In genomic region chrX:26651755-26652154, GRCh38 we compare ENCODE assay signal across 19 cellular contexts.
DNase-seq lines count a peak whose midpoint lies in the region; ATAC-seq, FAIRE-seq and TF ChIP-seq lines count a peak whose summit lies in the region.
"Had no signal": no experiment of that assay in that cellular context is flagged by ENCODE, and none has a peak within 500 bp of the region (broad histone marks: within the 10 kb centered on the region; RNA-seq: fewer than 3 reads in every experiment).

No MANE protein-coding gene starts in this region.

- H3K27ac Mint-ChIP-seq in GM23338: no peak overlapping the region
- H3K27ac Mint-ChIP-seq: activated naive CD8-positive, alpha-beta T cell; stimulated activated naive CD8-positive, alpha-beta T cell treated with anti-CD3 and anti-CD28 coated beads, Interleukin-15, amount 100 ng/mL, for 72 hours had no signal

- POLR2A ChIA-PET in Panc1 (lab: Charles Lee) (no interaction called here), HEK293T (lab: Yijun Ruan, JAX) (no interaction called here)

- FAIRE-seq in GM19239 (lab: Jason Lieb, UNC): no peak
- FAIRE-seq: G401.6 had no signal

- intact Hi-C loops in Panc1 (cut with micrococcal nuclease; ENCODE audit: unreplicated experiment): no loop called here

- H3K36me3 Mint-ChIP-seq in GM23338 (ENCODE audit: low read depth): peaks cover 36% of the 10 kb centered on the region; the same call in 2 of the 3 replicates
- H3K36me3 Mint-ChIP-seq: activated naive CD8-positive, alpha-beta T cell had no signal

- no peaks in the 10 kb centered on the region for H3K27me3 Mint-ChIP-seq in GM23338 (ENCODE audit: insufficient read depth, low read depth, poor library complexity)
- H3K27me3 Mint-ChIP-seq: activated naive CD8-positive, alpha-beta T cell; central memory CD8-positive, alpha-beta T cell; stimulated activated naive CD8-positive, alpha-beta T cell treated with anti-CD3 and anti-CD28 coated beads, Interleukin-15, amount 100 ng/mL, for 72 hours had no signal

- TF ChIP-seq CTCF in C4-2B (conservative IDR thresholded peaks at IDR 0.05): peak; percentile 68
- peak; percentile 37 to 46 for TF ChIP-seq CTCF in GM23338 (conservative IDR thresholded peaks at IDR 0.05; ENCODE audit: low read depth in 2 of 2)
- peak; percentile 37; the same call in 1 of the 2 replicates for TF ChIP-seq CTCF in Panc1 (IDR thresholded peaks at IDR 0.05)
- no peak for TF ChIP-seq CTCF in epithelial cell of esophagus (IDR thresholded peaks at IDR 0.05; ENCODE audit: insufficient read depth, low read depth, low read length, missing control alignments)

- no peaks in the 10 kb centered on the region for H3F3A ChIP-seq in GM23338 (replicated peaks; ENCODE audit: low read depth)

- H3K4me3 Mint-ChIP-seq in GM23338: no peak overlapping the region
- H3K4me3 Mint-ChIP-seq: activated naive CD8-positive, alpha-beta T cell; central memory CD8-positive, alpha-beta T cell; stimulated activated naive CD8-positive, alpha-beta T cell treated with anti-CD3 and anti-CD28 coated beads, Interleukin-15, amount 100 ng/mL, for 72 hours had no signal

- H3K9me3 ChIP-seq in Panc1 (ENCODE audit: control insufficient read depth, insufficient read depth, low read depth, low read length): no peaks in the 10 kb centered on the region
- H3K9me3 ChIP-seq: neutrophil had no signal

- H3K4me2 ChIP-seq in GM23338: no peak overlapping the region

- peaks cover 56% of the 10 kb centered on the region for H3K9me3 Mint-ChIP-seq in GM23338
- H3K9me3 Mint-ChIP-seq: stimulated activated naive CD8-positive, alpha-beta T cell treated with anti-CD3 and anti-CD28 coated beads, Interleukin-15, amount 100 ng/mL, for 72 hours had no signal

- H3K27ac ChIP-seq in C4-2B (no peak overlapping the region), GM23338 (ENCODE audit: low read depth) (no peak overlapping the region), Panc1 (ENCODE audit: low read length) (no peak overlapping the region)
- H3K27ac ChIP-seq: neutrophil, skin epidermis had no signal

- H3K9me2 ChIP-seq in GM23338 (ENCODE audit: insufficient read depth): no peaks in the 10 kb centered on the region

- no peaks in the 10 kb centered on the region for H3K27me3 ChIP-seq in GM23338 (ENCODE audit: insufficient read depth)
- H3K27me3 ChIP-seq in Panc1 (ENCODE audit: control insufficient read depth, insufficient read depth, low read length): no peaks in the 10 kb centered on the region
- H3K27me3 ChIP-seq: neutrophil had no signal

- in situ Hi-C loops in Panc1 (cut with HindIII; ENCODE audit: low pct_unique_long_range_greater_than_20kb, low sequenced_read_pairs): no loop called here

- H3K4me1 ChIP-seq in GM23338 (ENCODE audit: insufficient read depth): no peaks in the 10 kb centered on the region; the same call in 1 of the 2 replicates
- H3K4me1 ChIP-seq in Panc1 (ENCODE audit: control insufficient read depth, insufficient read depth, low read length): no peaks in the 10 kb centered on the region

- CTCF ChIA-PET in Panc1 (lab: Charles Lee): interaction anchor here (0.7 kb wide), 2 partner anchors 533 to 697 kb away, joined by 3 to 5 read pairs; no protein-coding TSS in a partner anchor
- CTCF ChIA-PET in HEK293T (lab: Yijun Ruan, JAX): interaction anchor here (0.6 to 1.4 kb wide), 7 partner anchors 10 to 1259 kb away, joined by 3 to 6 read pairs (median 3); no protein-coding TSS in a partner anchor

- H2AFZ ChIP-seq in GM23338: no peak overlapping the region

- H3K36me3 ChIP-seq in GM23338 (ENCODE audit: insufficient read depth) (no peaks in the 10 kb centered on the region), Panc1 (ENCODE audit: control insufficient read depth, insufficient read depth, low read length) (no peaks in the 10 kb centered on the region)
- H3K36me3 ChIP-seq: neutrophil had no signal

- no peaks in the 10 kb centered on the region for H3K4me1 Mint-ChIP-seq in GM23338
- H3K4me1 Mint-ChIP-seq: central memory CD8-positive, alpha-beta T cell; stimulated activated naive CD8-positive, alpha-beta T cell treated with anti-CD3 and anti-CD28 coated beads, Interleukin-15, amount 100 ng/mL, for 72 hours had no signal

- H3K4me3 ChIP-seq in GM23338 (no peak overlapping the region), Panc1 (ENCODE audit: low read depth in 2 of 2, low read length in 2 of 2) (no peak overlapping the region), epithelial cell of esophagus (ENCODE audit: low read length) (no peak overlapping the region)
- H3K4me3 ChIP-seq: lung, skin epidermis had no signal

- no peak for ATAC-seq in GM23338
- ATAC-seq in Panc1: no peak
- ATAC-seq: esophagus mucosa; stimulated activated naive CD8-positive, alpha-beta T cell treated with anti-CD3 and anti-CD28 coated beads, Interleukin-15, amount 100 ng/mL, for 72 hours had no signal

- H4K20me1 ChIP-seq in GM23338 (replicated peaks; ENCODE audit: insufficient read depth): no peaks in the 10 kb centered on the region

- no peaks in the 10 kb centered on the region for H3K79me2 ChIP-seq in GM23338 (replicated peaks; ENCODE audit: insufficient read depth)

- DNase-seq in GM23338 (ENCODE audit: low spot score): no peak
- DNase-seq in Panc1 (ENCODE audit: low read depth, low spot score): no peak
- DNase-seq in epithelial cell of esophagus (ENCODE audit: low read depth): peak; percentile 2
- no peak for DNase-seq in GM19239 (ENCODE audit: insufficient read length, low spot score)
- no peak for DNase-seq in HEK293T (ENCODE audit: extremely low spot score)
- DNase-seq in NCI-H1048 (lab: John Stamatoyannopoulos, UW): no peak
- no peak for DNase-seq in NCI-H526 treated with DMSO at 0.1 percent for 48 hours (lab: John Stamatoyannopoulos, UW)
- DNase-seq: C1 segment of cervical spinal cord; NCI-H1694; NCI-H774; stimulated activated naive CD8-positive, alpha-beta T cell treated with anti-CD3 and anti-CD28 coated beads, Interleukin-15, amount 100 ng/mL, for 72 hours had no signal

- no TSS peak for BruUV-seq in Panc1 (replicated peaks; lab: Mats Ljungman, UMichigan)

TF ChIP-seq in GM23338, 12 proteins besides CTCF, POLR2A, EP300 and RAD21 (continues in another document):
- no peak for TF ChIP-seq REST (IDR thresholded peaks at IDR 0.05; ENCODE audit: unreplicated experiment)
- no peak for TF ChIP-seq STAT1 (IDR thresholded peaks at IDR 0.05; ENCODE audit: unreplicated experiment)
- no peak for TF ChIP-seq NANOG (IDR thresholded peaks at IDR 0.05; ENCODE audit: borderline replicate concordance)
- no peak for TF ChIP-seq CREB1 (CRISPR knock-in tag; IDR thresholded peaks at IDR 0.05; ENCODE audit: low read depth)
- TF ChIP-seq ZNF114 (CRISPR knock-in tag; IDR thresholded peaks at IDR 0.05): no peak

TF ChIP-seq in HEK293T, 16 proteins besides CTCF, POLR2A, EP300 and RAD21:
- TF ChIP-seq LEF1 (IDR thresholded peaks at IDR 0.05; ENCODE audit: borderline replicate concordance) (no peak), NFRKB (IDR thresholded peaks at IDR 0.05) (no peak), FOXA1 (IDR thresholded peaks at IDR 0.05) (no peak)
